Comparison of ENCODE assay signal across 18 cellular contexts in genomic region chr17:73647331-73647730, GRCh38. TPM values are rescaled to one million over a fixed set of nuclear protein-coding genes. Genes with fewer than 3 reads are reported as not detected.
"Had no signal": no experiment of that assay in that cellular context is flagged by ENCODE, and none has a peak within 500 bp of the region (broad histone marks: within the 10 kb centered on the region; RNA-seq: fewer than 3 reads in every experiment).

No MANE protein-coding gene starts in this region.

- H3K36me3 Mint-ChIP-seq: activated CD4-positive, alpha-beta memory T cell treated with anti-CD3 and anti-CD28 coated beads for 36 hours; activated CD8-positive, alpha-beta memory T cell treated with anti-CD3 and anti-CD28 coated beads, Interleukin-2, amount 10 ng/mL, durations not matched to agents 7 days and 5 days; activated naive CD8-positive, alpha-beta T cell treated with anti-CD3 and anti-CD28 coated beads for 36 hours; memory B cell; naive thymus-derived CD4-positive, alpha-beta T cell; stimulated activated effector memory CD8-positive, alpha-beta T cell treated with anti-CD3 and anti-CD28 coated beads, Interleukin-12 subunit alpha, Interleukin-12 subunit beta, amount 100 ng/mL, for 72 hours; WTC11 had no signal

- H3K27ac ChIP-seq: cardiac muscle cell, parathyroid adenoma, upper lobe of left lung had no signal

- H3K36me3 ChIP-seq: cardiac muscle cell, upper lobe of left lung had no signal

- H3K4me3 Mint-ChIP-seq: activated CD4-positive, alpha-beta memory T cell treated with anti-CD3 and anti-CD28 coated beads for 36 hours; activated CD8-positive, alpha-beta memory T cell treated with anti-CD3 and anti-CD28 coated beads, Interleukin-2, amount 10 ng/mL, durations not matched to agents 7 days and 5 days; activated naive CD8-positive, alpha-beta T cell treated with anti-CD3 and anti-CD28 coated beads for 36 hours; stimulated activated effector memory CD8-positive, alpha-beta T cell treated with anti-CD3 and anti-CD28 coated beads, Interleukin-12 subunit alpha, Interleukin-12 subunit beta, amount 100 ng/mL, for 72 hours had no signal

- H3K27me3 Mint-ChIP-seq: memory B cell had no signal

- H3K27ac Mint-ChIP-seq: activated CD4-positive, alpha-beta memory T cell treated with anti-CD3 and anti-CD28 coated beads for 36 hours; activated CD8-positive, alpha-beta memory T cell treated with anti-CD3 and anti-CD28 coated beads, Interleukin-2, amount 10 ng/mL, durations not matched to agents 7 days and 5 days; activated naive CD8-positive, alpha-beta T cell treated with anti-CD3 and anti-CD28 coated beads for 36 hours; activated T-helper 17 cell treated with anti-CD3 and anti-CD28 coated beads, Interleukin-2, amount 50 U/mL, for 72 hours; effector memory CD8-positive, alpha-beta T cell; memory B cell; stimulated activated effector memory CD8-positive, alpha-beta T cell treated with anti-CD3 and anti-CD28 coated beads, Interleukin-12 subunit alpha, Interleukin-12 subunit beta, amount 100 ng/mL, for 72 hours; WTC11 had no signal

- H3K27me3 ChIP-seq: cardiac muscle cell, testis had no signal

- H3K4me3 ChIP-seq: cardiac muscle cell, smooth muscle cell, testis, upper lobe of left lung had no signal

- H3K9me3 Mint-ChIP-seq: activated CD4-positive, alpha-beta memory T cell treated with anti-CD3 and anti-CD28 coated beads for 36 hours; activated naive CD8-positive, alpha-beta T cell treated with anti-CD3 and anti-CD28 coated beads for 36 hours; activated T-helper 17 cell treated with anti-CD3 and anti-CD28 coated beads, Interleukin-2, amount 50 U/mL, for 72 hours; effector memory CD8-positive, alpha-beta T cell; memory B cell; naive thymus-derived CD4-positive, alpha-beta T cell; stimulated activated effector memory CD8-positive, alpha-beta T cell treated with anti-CD3 and anti-CD28 coated beads, Interleukin-12 subunit alpha, Interleukin-12 subunit beta, amount 100 ng/mL, for 72 hours; WTC11 had no signal

- H3K4me1 ChIP-seq: parathyroid adenoma had no signal

- DNase-seq: activated CD4-positive, alpha-beta memory T cell treated with anti-CD3 and anti-CD28 coated beads for 36 hours; activated CD8-positive, alpha-beta memory T cell treated with anti-CD3 and anti-CD28 coated beads, Interleukin-2, amount 10 ng/mL, durations not matched to agents 7 days and 5 days; activated naive CD8-positive, alpha-beta T cell treated with anti-CD3 and anti-CD28 coated beads for 36 hours; amniotic stem cell; dermis blood vessel endothelial cell; effector memory CD8-positive, alpha-beta T cell; stimulated activated CD4-positive, alpha-beta T cell treated with anti-CD3 and anti-CD28 coated beads, Interleukin-4, amount 100 ng/mL, for 24 hours; upper lobe of left lung had no signal

- H3K9me3 ChIP-seq: testis, upper lobe of left lung had no signal

- ATAC-seq: activated CD8-positive, alpha-beta memory T cell treated with anti-CD3 and anti-CD28 coated beads, Interleukin-2, amount 10 ng/mL, durations not matched to agents 7 days and 5 days; activated T-helper 17 cell treated with anti-CD3 and anti-CD28 coated beads, Interleukin-2, amount 50 U/mL, for 72 hours; effector memory CD8-positive, alpha-beta T cell; sciatic nerve; stimulated activated effector memory CD8-positive, alpha-beta T cell treated with anti-CD3 and anti-CD28 coated beads, Interleukin-12 subunit alpha, Interleukin-12 subunit beta, amount 100 ng/mL, for 72 hours had no signal

- H3K4me1 Mint-ChIP-seq: activated T-helper 17 cell treated with anti-CD3 and anti-CD28 coated beads, Interleukin-2, amount 50 U/mL, for 72 hours had no signal

RNA-seq across cellular contexts. Expression of gene SDK2, which starts 3.1 kb away (rescaled TPM):
- total RNA-seq: dermis blood vessel endothelial cell had no signal
